Comparison of ENCODE assay signal across 18 cellular contexts in the genomic region with DNA sequence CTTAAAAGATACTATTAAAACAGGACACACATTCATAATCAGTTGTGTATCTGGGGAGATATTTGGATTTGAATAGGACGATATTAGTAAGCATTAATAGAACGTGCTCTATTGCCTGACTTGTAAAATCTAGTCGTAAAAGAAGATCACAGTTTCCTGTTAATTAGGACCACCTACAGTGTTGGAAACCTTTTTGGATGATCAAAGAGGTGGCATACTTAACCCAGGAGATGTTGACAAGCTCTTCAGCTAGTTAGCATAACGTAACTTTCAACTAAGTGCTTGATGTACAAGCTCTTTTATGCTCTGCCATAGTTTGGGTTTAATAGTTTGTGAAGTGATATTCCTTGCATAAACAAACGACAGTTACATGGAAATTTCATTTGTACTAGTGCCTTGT.
"Had no signal": no experiment of that assay in that cellular context is flagged by ENCODE, and none has a peak within 500 bp of the region (broad histone marks: within the 10 kb centered on the region; RNA-seq: fewer than 3 reads in every experiment).

No MANE protein-coding gene starts in this region.

- H2AFZ ChIP-seq: parathyroid adenoma had no signal

- H3K4me3 Mint-ChIP-seq: activated CD4-positive, alpha-beta memory T cell treated with anti-CD3 and anti-CD28 coated beads, Interleukin-2, amount 10 ng/mL, durations not matched to agents 7 days and 5 days; activated naive CD8-positive, alpha-beta T cell treated with anti-CD3 and anti-CD28 coated beads for 36 hours; activated T-cell treated with anti-CD3 and anti-CD28 coated beads, Interleukin-2, amount 50 U/mL, for 72 hours; dendritic cell treated with granulocyte-macrophage colony-stimulating factor and Interleukin-4, amounts not matched to agents 40 ng/mL and 50 ng/mL, for 4 days; mesothelial cell of epicardium; neural crest cell had no signal

- H3K4me1 Mint-ChIP-seq: activated CD4-positive, alpha-beta memory T cell treated with anti-CD3 and anti-CD28 coated beads, Interleukin-2, amount 10 ng/mL, durations not matched to agents 7 days and 5 days; activated naive CD8-positive, alpha-beta T cell treated with anti-CD3 and anti-CD28 coated beads for 36 hours; neural crest cell had no signal

- H3K36me3 Mint-ChIP-seq: activated naive CD8-positive, alpha-beta T cell treated with anti-CD3 and anti-CD28 coated beads for 36 hours; mesothelial cell of epicardium had no signal

- H3K79me2 ChIP-seq: parathyroid adenoma had no signal

- H3K27ac Mint-ChIP-seq: activated CD4-positive, alpha-beta memory T cell treated with anti-CD3 and anti-CD28 coated beads, Interleukin-2, amount 10 ng/mL, durations not matched to agents 7 days and 5 days; activated naive CD8-positive, alpha-beta T cell treated with anti-CD3 and anti-CD28 coated beads for 36 hours; activated T-cell treated with anti-CD3 and anti-CD28 coated beads, Interleukin-2, amount 50 U/mL, for 72 hours; dendritic cell treated with granulocyte-macrophage colony-stimulating factor and Interleukin-4, amounts not matched to agents 40 ng/mL and 50 ng/mL, for 4 days; mesothelial cell of epicardium had no signal

- H3K9ac ChIP-seq: parathyroid adenoma had no signal

- H3K27me3 ChIP-seq: brain microvascular endothelial cell had no signal

- ATAC-seq: activated T-cell treated with anti-CD3 and anti-CD28 coated beads, Interleukin-2, amount 50 U/mL, for 72 hours had no signal

- DNase-seq: activated CD4-positive, alpha-beta memory T cell treated with anti-CD3 and anti-CD28 coated beads, Interleukin-2, amount 10 ng/mL, durations not matched to agents 7 days and 5 days; activated CD8-positive, alpha-beta memory T cell treated with anti-CD3 and anti-CD28 coated beads, Interleukin-2, amount 50 U/mL, for 4 hours; activated gamma-delta T cell treated with Interleukin-2 at 50 U/mL for 16 hours; activated naive CD8-positive, alpha-beta T cell treated with anti-CD3 and anti-CD28 coated beads for 36 hours; activated T-cell treated with anti-CD3 and anti-CD28 coated beads, Interleukin-2, amount 50 U/mL, for 72 hours; brain microvascular endothelial cell; cerebellar nuclear complex; erythroblast; hippocampal formation; kidney glomerular epithelial cell; stimulated activated CD4-positive, alpha-beta T cell treated with anti-CD3 and anti-CD28 coated beads, Interleukin-2, amount 100 ng/mL, for 48 hours; stimulated activated naive CD4-positive, alpha-beta T cell treated with Interleukin-2 at 50 U/mL for 16 hours; trophoblast cell had no signal

- H3K4me1 ChIP-seq: parathyroid adenoma had no signal

- H3K27me3 Mint-ChIP-seq: activated CD4-positive, alpha-beta memory T cell treated with anti-CD3 and anti-CD28 coated beads, Interleukin-2, amount 10 ng/mL, durations not matched to agents 7 days and 5 days; dendritic cell treated with granulocyte-macrophage colony-stimulating factor and Interleukin-4, amounts not matched to agents 40 ng/mL and 50 ng/mL, for 4 days had no signal

- H3K27ac ChIP-seq: brain microvascular endothelial cell, parathyroid adenoma, VCaP had no signal

- H3K36me3 ChIP-seq: brain microvascular endothelial cell had no signal

- H3K9me3 Mint-ChIP-seq: activated CD4-positive, alpha-beta memory T cell treated with anti-CD3 and anti-CD28 coated beads, Interleukin-2, amount 10 ng/mL, durations not matched to agents 7 days and 5 days; activated T-cell treated with anti-CD3 and anti-CD28 coated beads, Interleukin-2, amount 50 U/mL, for 72 hours; dendritic cell treated with granulocyte-macrophage colony-stimulating factor and Interleukin-4, amounts not matched to agents 40 ng/mL and 50 ng/mL, for 4 days; mesothelial cell of epicardium; neural crest cell had no signal
